8 cellular contexts compared by ENCODE assay signal in genomic region chr20:64328030-64328408, GRCh38.
DNase-seq lines count a peak whose midpoint lies in the region; ATAC-seq and TF ChIP-seq lines count a peak whose summit lies in the region.
"Not testable (repeated sequence)": the region's sequence is repeated elsewhere in the genome, so short reads cannot be mapped to it uniquely, and the experiment has no call there.

No MANE protein-coding gene starts in this region.

- not testable (repeated sequence) for H3K79me2 ChIP-seq in hepatocyte, parathyroid adenoma

- not testable (repeated sequence) for TF ChIP-seq CTCF in BE2C (IDR thresholded peaks at IDR 0.05; ENCODE audit: low read depth, low read length); hepatocyte (IDR thresholded peaks at IDR 0.05; ENCODE audit: poor library complexity); mesothelial cell of epicardium (IDR thresholded peaks at IDR 0.05; ENCODE audit: unreplicated experiment); parathyroid adenoma (IDR thresholded peaks at IDR 0.05)

- H3K9me2 ChIP-seq in hepatocyte (replicated peaks; ENCODE audit: insufficient read depth): not testable (repeated sequence)

- DNase-seq in BE2C (peak; percentile 84), hepatocyte (ENCODE audit: low spot score) (peak; percentile 65), mesothelial cell of epicardium (ENCODE audit: low spot score in 2 of 2, unreplicated experiment in 2 of 2) (peak; percentile 36 to 58)
- DNase-seq in activated naive CD8-positive, alpha-beta T cell treated with anti-CD3 and anti-CD28 coated beads, Interleukin-2, amount 50 U/mL, for 24 hours: peak; percentile 34
- DNase-seq in stimulated activated naive CD8-positive, alpha-beta T cell treated with anti-CD3 and anti-CD28 coated beads, Interleukin-15, Interleukin-2, amounts not matched to agents 100 U/mL and 50 U/mL, for 24 hours: peak; percentile 53

- peak overlapping the region; percentile 83 for H3K4me2 ChIP-seq in hepatocyte
- not testable (repeated sequence) for H3K4me2 ChIP-seq in parathyroid adenoma (ENCODE audit: low read length)

- H3K9me3 Mint-ChIP-seq in activated naive CD8-positive, alpha-beta T cell treated with anti-CD3 and anti-CD28 coated beads, Interleukin-2, amount 50 U/mL, for 24 hours; mesothelial cell of epicardium: not testable (repeated sequence)

- peak overlapping the region; percentile 50 for H3K4me3 Mint-ChIP-seq in activated naive CD8-positive, alpha-beta T cell treated with anti-CD3 and anti-CD28 coated beads, Interleukin-2, amount 50 U/mL, for 24 hours
- H3K4me3 Mint-ChIP-seq in mesothelial cell of epicardium: peak overlapping the region; percentile 71

- peaks cover 34% of the 10 kb centered on the region for H3K27me3 Mint-ChIP-seq in activated naive CD8-positive, alpha-beta T cell treated with anti-CD3 and anti-CD28 coated beads, Interleukin-2, amount 50 U/mL, for 24 hours
- peaks cover 50% of the 10 kb centered on the region for H3K27me3 Mint-ChIP-seq in mesothelial cell of epicardium (ENCODE audit: low read depth)

- H3K9ac ChIP-seq in HUES48 (ENCODE audit: low read depth, low read length); parathyroid adenoma: not testable (repeated sequence)

- not testable (repeated sequence) for H3K27ac Mint-ChIP-seq in activated naive CD8-positive, alpha-beta T cell treated with anti-CD3 and anti-CD28 coated beads, Interleukin-2, amount 50 U/mL, for 24 hours
- H3K27ac Mint-ChIP-seq in mesothelial cell of epicardium: peak overlapping the region; percentile 92

- not testable (repeated sequence) for H2AFZ ChIP-seq in hepatocyte
- H2AFZ ChIP-seq in parathyroid adenoma: peak overlapping the region; percentile 80

- ATAC-seq in activated naive CD8-positive, alpha-beta T cell treated with anti-CD3 and anti-CD28 coated beads, Interleukin-2, amount 50 U/mL, for 24 hours: peak; percentile 67
- peak; percentile 64 for ATAC-seq in stimulated activated naive CD8-positive, alpha-beta T cell treated with anti-CD3 and anti-CD28 coated beads, Interleukin-15, Interleukin-2, amounts not matched to agents 100 U/mL and 50 U/mL, for 24 hours

- H3K4me3 ChIP-seq in BE2C (ENCODE audit: low read depth, low read length) (peak overlapping the region; percentile 43), HUES48 (ENCODE audit: low read depth, low read length) (peak overlapping the region; percentile 45; the same call in 1 of the 2 replicates), ectodermal cell (ENCODE audit: insufficient read depth, low read depth, low read length) (peak overlapping the region; percentile 26)
- H3K4me3 ChIP-seq in hepatocyte; parathyroid adenoma (ENCODE audit: low read depth, low read length): not testable (repeated sequence)

- H3K4me1 Mint-ChIP-seq in activated naive CD8-positive, alpha-beta T cell treated with anti-CD3 and anti-CD28 coated beads, Interleukin-2, amount 50 U/mL, for 24 hours: peaks cover 11% of the 10 kb centered on the region
- peaks cover 16% of the 10 kb centered on the region for H3K4me1 Mint-ChIP-seq in mesothelial cell of epicardium

- H4K20me1 ChIP-seq in hepatocyte (ENCODE audit: insufficient read depth, poor library complexity, severe bottlenecking): not testable (repeated sequence)

- not testable (repeated sequence) for H3K4me1 ChIP-seq in BE2C; HUES48 (ENCODE audit: control insufficient read depth, insufficient read depth, low read length); ectodermal cell (ENCODE audit: control insufficient read depth, insufficient read depth, low read length); hepatocyte (ENCODE audit: insufficient read depth)
- H3K4me1 ChIP-seq in parathyroid adenoma: peaks cover 12% of the 10 kb centered on the region

- not testable (repeated sequence) for H3K27ac ChIP-seq in HUES48 (ENCODE audit: low read depth, low read length); ectodermal cell (ENCODE audit: insufficient read depth, low read depth, low read length, poor library complexity, severe bottlenecking)
- H3K27ac ChIP-seq in hepatocyte (peak overlapping the region; percentile 78), parathyroid adenoma (peak overlapping the region; percentile 74)

- H3K9me3 ChIP-seq in BE2C; HUES48 (ENCODE audit: control insufficient read depth, insufficient read depth, low read length); ectodermal cell (ENCODE audit: control insufficient read depth, low read length); hepatocyte (ENCODE audit: low read depth); parathyroid adenoma (ENCODE audit: control insufficient read depth, low read length): not testable (repeated sequence)

- not testable (repeated sequence) for H3K36me3 ChIP-seq in BE2C; HUES48 (ENCODE audit: control insufficient read depth, insufficient read depth, low read length); ectodermal cell (ENCODE audit: control insufficient read depth, insufficient read depth, low read length); hepatocyte (replicated peaks; ENCODE audit: insufficient read depth, low read depth); parathyroid adenoma (ENCODE audit: control insufficient read depth, insufficient read depth, low read length)

- not testable (repeated sequence) for H3K27me3 ChIP-seq in BE2C; hepatocyte; parathyroid adenoma (ENCODE audit: control insufficient read depth, insufficient read depth, low read length)
- H3K27me3 ChIP-seq in HUES48 (ENCODE audit: control insufficient read depth, insufficient read depth, low read length) (peaks cover 24% of the 10 kb centered on the region), ectodermal cell (ENCODE audit: control insufficient read depth, insufficient read depth, low read length, poor library complexity, severe bottlenecking) (peaks cover 46% of the 10 kb centered on the region)

- not testable (repeated sequence) for H3K36me3 Mint-ChIP-seq in activated naive CD8-positive, alpha-beta T cell treated with anti-CD3 and anti-CD28 coated beads, Interleukin-2, amount 50 U/mL, for 24 hours (ENCODE audit: low read depth); mesothelial cell of epicardium

- 0% methylated on average over 9 of the region's 29 CpGs; no CpG with 5 or more reads in 1 of the 2 experiments for WGBS in ectodermal cell, 2 experiments
- WGBS in hepatocyte (ENCODE audit: low lambda C conversion rate, missing lambda C conversion rate): 2% methylated on average over 9 of the region's 29 CpGs

Comparison
In these comparisons a context has a peak if more than half of its experiments do, and no peak if none do; other contexts are left out.
1. DNase-seq: peak in every context shown above with its lines; median percentile 84 in BE2C; 65 in hepatocyte; 53 in stimulated activated naive CD8-positive, alpha-beta T cell treated with anti-CD3 and anti-CD28 coated beads, Interleukin-15, Interleukin-2, amounts not matched to agents 100 U/mL and 50 U/mL, for 24 hours; 47 in mesothelial cell of epicardium; 34 in activated naive CD8-positive, alpha-beta T cell treated with anti-CD3 and anti-CD28 coated beads, Interleukin-2, amount 50 U/mL, for 24 hours.